Comparison of ENCODE assay signal across 7 cellular contexts in genomic region chr22:31230871-31231621, GRCh38. TPM values are rescaled to one million over a fixed set of nuclear protein-coding genes. Genes with fewer than 3 reads are reported as not detected.
DNase-seq lines count a peak whose midpoint lies in the region.

No MANE protein-coding gene starts in this region.

- H3K27me3 ChIP-seq in effector memory CD4-positive, alpha-beta T cell (replicated peaks; ENCODE audit: control insufficient read depth, insufficient read depth, low read length, poor library complexity, severe bottlenecking), result no peaks in the 10 kb centered on the region

- H3K27ac ChIP-seq in KOPT-K1 (ENCODE audit: low read depth, low read length, poor library complexity, severe bottlenecking), result peak overlapping the region; percentile 63
- peak overlapping the region; percentile 39 for H3K27ac ChIP-seq in effector memory CD4-positive, alpha-beta T cell (ENCODE audit: insufficient read depth, low read length, poor library complexity, severe bottlenecking)

- H3K9me3 ChIP-seq in KOPT-K1 (ENCODE audit: insufficient read depth, low read length, poor library complexity, severe bottlenecking), result no peaks in the 10 kb centered on the region
- no peaks in the 10 kb centered on the region for H3K9me3 ChIP-seq in effector memory CD4-positive, alpha-beta T cell (ENCODE audit: control insufficient read depth, low read length)

- H3K36me3 ChIP-seq in KOPT-K1 (ENCODE audit: insufficient read depth, low read length), result peaks cover 76% of the 10 kb centered on the region
- peaks cover 14% of the 10 kb centered on the region for H3K36me3 ChIP-seq in effector memory CD4-positive, alpha-beta T cell (ENCODE audit: control insufficient read depth, insufficient read depth, low read length)

- H3K4me1 ChIP-seq in effector memory CD4-positive, alpha-beta T cell (ENCODE audit: control insufficient read depth, insufficient read depth, low read length, poor library complexity, severe bottlenecking), result peaks cover 26% of the 10 kb centered on the region

- no peak overlapping the region for H3K4me3 ChIP-seq in effector memory CD4-positive, alpha-beta T cell (ENCODE audit: insufficient read depth, low read depth, low read length, poor library complexity, severe bottlenecking)

- DNase-seq in ELF-1 (ENCODE audit: low read depth, low spot score) (peak; percentile 44), mucosa of gallbladder (ENCODE audit: low spot score) (peak; percentile 66), ureter (ENCODE audit: low spot score) (peak; percentile 56), NCI-H345 treated with DMSO at 0.1 percent for 48 hours (lab: John Stamatoyannopoulos, UW; ENCODE audit: unreplicated experiment) (no peak)
- DNase-seq in activated CD4-positive, alpha-beta T cell treated with anti-CD3 and anti-CD28 coated beads for 1 hour, result peak; percentile 39
- DNase-seq in effector memory CD4-positive, alpha-beta T cell, result peak; percentile 24 to 41 (median 25)

RNA-seq across cellular contexts. Expression of gene LIMK2, which starts 18.9 kb away (rescaled TPM):
- 81.4 TPM for total RNA-seq in mucosa of gallbladder
- total RNA-seq in ureter, result 85.4 TPM
